Comparison of ENCODE assay signal across 19 cellular contexts in the genomic region with DNA sequence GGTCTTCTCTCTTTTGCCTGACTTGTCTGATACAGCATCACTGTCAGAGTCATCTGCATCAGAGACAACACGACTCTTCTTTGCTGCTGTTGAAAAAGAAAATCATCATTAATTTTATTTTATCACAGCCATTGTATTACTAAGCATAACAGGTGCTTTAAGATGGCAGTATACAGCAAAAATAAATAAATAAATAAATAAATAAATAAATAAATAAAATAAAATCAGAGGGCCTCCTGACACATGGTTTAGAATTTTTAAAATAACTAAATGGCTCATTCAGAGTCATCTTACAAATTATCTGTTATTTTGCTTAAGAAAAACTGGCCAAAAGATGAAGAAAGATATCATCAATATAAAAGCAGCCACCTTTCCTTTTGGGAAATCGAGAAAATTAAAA. TPM values are rescaled to one million over a fixed set of nuclear protein-coding genes. Genes with fewer than 3 reads are reported as not detected.
"Had no signal": no experiment of that assay in that cellular context is flagged by ENCODE, and none has a peak within 500 bp of the region (broad histone marks: within the 10 kb centered on the region; RNA-seq: fewer than 3 reads in every experiment).

No MANE protein-coding gene starts in this region.

- H3K4me3 Mint-ChIP-seq: activated B cell treated with CpG ODN at 0.5 μM for 24 hours; immature natural killer cell; T-helper 2 cell treated with Interferon-gamma antibody and Interleukin-4, amounts not matched to agents 5 μg/mL and 100 μg/mL, for 36 hours had no signal

- H3K9me3 ChIP-seq: esophagus muscularis mucosa, gastroesophageal sphincter, left ventricle myocardium inferior, ovary, right lobe of liver had no signal

- DNase-seq: activated B cell treated with CpG ODN at 0.5 μM for 24 hours; activated CD4-positive, alpha-beta T cell treated with anti-CD3 and anti-CD28 coated beads for 48 hours; activated CD8-positive, alpha-beta memory T cell treated with anti-CD3 and anti-CD28 coated beads, Interleukin-2, amount 50 U/mL, for 48 hours; activated gamma-delta T cell treated with Interleukin-2 at 50 U/mL for 16 hours; aorta; cortex of kidney; immature natural killer cell; kidney glomerular epithelial cell; left ventricle myocardium inferior; mammary epithelial cell; ovary; right lobe of liver; small intestine; stimulated activated CD4-positive, alpha-beta T cell treated with anti-CD3 and anti-CD28 coated beads, Interleukin-4, amount 100 ng/mL, for 1 hour had no signal

- H3K4me3 ChIP-seq: esophagus muscularis mucosa, gastroesophageal sphincter, left ventricle myocardium inferior, ovary, right lobe of liver, SK-N-MC had no signal

- H3K27ac ChIP-seq: esophagus muscularis mucosa, gastroesophageal sphincter, left ventricle myocardium inferior, ovary, right lobe of liver, SK-N-MC had no signal

- H3K27ac Mint-ChIP-seq: activated B cell treated with CpG ODN at 0.5 μM for 24 hours; T-helper 2 cell treated with Interferon-gamma antibody and Interleukin-4, amounts not matched to agents 5 μg/mL and 100 μg/mL, for 36 hours had no signal

- H3K36me3 ChIP-seq: ovary had no signal

- H3K9me3 Mint-ChIP-seq: activated B cell treated with CpG ODN at 0.5 μM for 24 hours; immature natural killer cell; T-helper 2 cell treated with Interferon-gamma antibody and Interleukin-4, amounts not matched to agents 5 μg/mL and 100 μg/mL, for 36 hours had no signal

- H3K27me3 Mint-ChIP-seq: activated B cell treated with CpG ODN at 0.5 μM for 24 hours had no signal

- H3K27me3 ChIP-seq: esophagus muscularis mucosa, gastroesophageal sphincter, ovary, right lobe of liver had no signal

- ATAC-seq: gastroesophageal sphincter, right lobe of liver had no signal

RNA-seq across cellular contexts. Expression of gene MYO7B, which starts 32.0 kb away (rescaled TPM):
- total RNA-seq: mammary epithelial cell, myocyte had no signal
